ENCODE assay signal across 1 cellular context in genomic region chr2:98801930-98802329, GRCh38.
TF ChIP-seq lines count a peak whose summit lies in the region.

No MANE protein-coding gene starts in this region.

TF ChIP-seq in GM23338, 12 proteins besides CTCF, POLR2A, EP300 and RAD21 (continued from another document):
- TF ChIP-seq ZNF331 (CRISPR knock-in tag; IDR thresholded peaks at IDR 0.05; ENCODE audit: low read depth), result no peak
- TF ChIP-seq NANOG (IDR thresholded peaks at IDR 0.05; ENCODE audit: borderline replicate concordance), result no peak
- no peak for TF ChIP-seq CREB1 (CRISPR knock-in tag; IDR thresholded peaks at IDR 0.05; ENCODE audit: low read depth)
- TF ChIP-seq, protein P1, sequence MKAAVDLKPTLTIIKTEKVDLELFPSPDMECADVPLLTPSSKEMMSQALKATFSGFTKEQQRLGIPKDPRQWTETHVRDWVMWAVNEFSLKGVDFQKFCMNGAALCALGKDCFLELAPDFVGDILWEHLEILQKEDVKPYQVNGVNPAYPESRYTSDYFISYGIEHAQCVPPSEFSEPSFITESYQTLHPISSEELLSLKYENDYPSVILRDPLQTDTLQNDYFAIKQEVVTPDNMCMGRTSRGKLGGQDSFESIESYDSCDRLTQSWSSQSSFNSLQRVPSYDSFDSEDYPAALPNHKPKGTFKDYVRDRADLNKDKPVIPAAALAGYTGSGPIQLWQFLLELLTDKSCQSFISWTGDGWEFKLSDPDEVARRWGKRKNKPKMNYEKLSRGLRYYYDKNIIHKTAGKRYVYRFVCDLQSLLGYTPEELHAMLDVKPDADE (IDR thresholded peaks at IDR 0.05), result no peak
- no peak for TF ChIP-seq EZH2 (IDR thresholded peaks at IDR 0.05; ENCODE audit: low read depth, unreplicated experiment)
- TF ChIP-seq STAT1 (IDR thresholded peaks at IDR 0.05; ENCODE audit: unreplicated experiment), result no peak
- no peak for TF ChIP-seq REST (IDR thresholded peaks at IDR 0.05; ENCODE audit: unreplicated experiment)
